Comparison of ENCODE assay signal across 8 cellular contexts in the genomic region with DNA sequence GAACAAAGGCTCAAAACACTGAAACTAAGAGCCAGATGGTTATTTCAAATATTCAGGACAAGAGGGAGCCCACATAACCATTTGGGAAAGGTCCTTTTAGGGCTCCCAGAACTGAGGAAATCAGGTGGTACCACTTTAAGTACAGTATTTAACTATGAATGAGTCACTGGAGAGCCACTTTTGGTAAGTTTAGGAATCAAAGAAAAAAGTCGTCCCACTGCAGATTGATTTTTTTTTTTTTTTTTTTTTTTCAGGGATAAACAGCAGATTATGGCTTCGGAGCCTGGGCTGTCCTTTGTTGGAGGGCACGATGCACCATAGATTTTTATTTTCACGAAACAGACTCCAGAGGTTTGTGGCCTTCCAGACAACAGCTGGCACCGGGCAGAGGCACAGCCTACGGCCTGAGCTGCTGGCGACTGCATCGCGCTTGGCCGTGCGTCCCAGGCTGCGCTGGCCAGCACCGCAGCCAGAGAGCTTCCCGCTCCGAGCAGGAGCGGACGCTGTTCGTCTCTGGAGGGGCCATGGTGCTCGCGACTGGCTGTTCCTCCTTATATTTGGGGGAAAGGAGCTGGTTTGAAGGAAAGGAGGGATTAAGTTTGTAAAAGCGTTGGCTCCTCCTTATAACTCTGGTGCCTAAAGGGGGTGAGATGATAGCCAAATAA.
DNase-seq lines count a peak whose midpoint lies in the region; ATAC-seq and TF ChIP-seq lines count a peak whose summit lies in the region.

No MANE protein-coding gene starts in this region.

- CTCF ChIA-PET in AG04450 (lab: Charles Lee) = interaction anchor here (0.7 to 4.1 kb wide), 5 partner anchors 9 to 599 kb away, joined by 4 to 20 read pairs (median 9); no protein-coding TSS in a partner anchor
- CTCF ChIA-PET in activated CD8-positive, alpha-beta T cell treated with anti-CD3 and anti-CD28 coated beads for 36 hours (lab: Charles Lee) = no interaction called here

- H3K36me3 ChIP-seq in rectal smooth muscle tissue (ENCODE audit: control insufficient read depth, insufficient read depth, low read length) = no peaks in the 10 kb centered on the region

- H3K9me3 Mint-ChIP-seq in activated CD8-positive, alpha-beta T cell treated with anti-CD3 and anti-CD28 coated beads for 36 hours = no peaks in the 10 kb centered on the region

- H3K4me3 ChIP-seq in AG04450 (ENCODE audit: low read depth, low read length) (peak overlapping the region; percentile 70), rectal smooth muscle tissue (ENCODE audit: low read length) (peak overlapping the region; percentile 72)

- H3K27me3 ChIP-seq in AG04450 (ENCODE audit: control insufficient read depth, insufficient read depth, low read length) = no peaks in the 10 kb centered on the region
- no peaks in the 10 kb centered on the region for H3K27me3 ChIP-seq in rectal smooth muscle tissue (ENCODE audit: control insufficient read depth, insufficient read depth, low read length)

- no peaks in the 10 kb centered on the region for H3K4me1 ChIP-seq in rectal smooth muscle tissue (ENCODE audit: control insufficient read depth, insufficient read depth, low read length)

- H3K9ac ChIP-seq in rectal smooth muscle tissue (ENCODE audit: low read length) = no peak overlapping the region

- DNase-seq in AG04450 (ENCODE audit: low read depth, low spot score) (no peak), HCEC 1CT (peak; percentile 7), left cardiac atrium (peak; percentile 31)
- no peak for DNase-seq in activated CD8-positive, alpha-beta T cell treated with anti-CD3 and anti-CD28 coated beads for 36 hours
- no peak for DNase-seq in stimulated activated CD4-positive, alpha-beta T cell treated with anti-CD3 and anti-CD28 coated beads, Interleukin-2, amount 100 ng/mL, for 24 hours
- DNase-seq in stimulated activated naive CD4-positive, alpha-beta T cell (lab: John Stamatoyannopoulos, UW) = no peak

- intact Hi-C loops in activated CD8-positive, alpha-beta T cell treated with anti-CD3 and anti-CD28 coated beads for 36 hours (cut with micrococcal nuclease) = no loop called here
- intact Hi-C loops in left cardiac atrium (cut with DNase I) = no loop called here

- no peak for ATAC-seq in activated CD8-positive, alpha-beta T cell treated with anti-CD3 and anti-CD28 coated beads for 36 hours
- peak; percentile 75 to 83 for ATAC-seq in left cardiac atrium
- no peak for ATAC-seq in GM21423 (IDR thresholded peaks at IDR 0.05; ENCODE audit: unreplicated experiment)

- H3K4me1 Mint-ChIP-seq in activated CD8-positive, alpha-beta T cell treated with anti-CD3 and anti-CD28 coated beads for 36 hours (ENCODE audit: low read depth) = peaks cover 10% of the 10 kb centered on the region

- H3K4me3 Mint-ChIP-seq in activated CD8-positive, alpha-beta T cell treated with anti-CD3 and anti-CD28 coated beads for 36 hours = peak overlapping the region; percentile 36

- TF ChIP-seq CTCF in AG04450 (IDR thresholded peaks at IDR 0.05; ENCODE audit: low read depth, low read length) = no peak
- TF ChIP-seq CTCF in activated CD8-positive, alpha-beta T cell treated with anti-CD3 and anti-CD28 coated beads for 36 hours (IDR thresholded peaks at IDR 0.05) = no peak

- H3K27ac Mint-ChIP-seq in activated CD8-positive, alpha-beta T cell treated with anti-CD3 and anti-CD28 coated beads for 36 hours = no peak overlapping the region

- POLR2A ChIA-PET in AG04450 (lab: Yijun Ruan, JAX) = interaction anchor here (0.7 to 1.5 kb wide), 3 partner anchors 40 to 93 kb away, joined by 3 to 7 read pairs (median 4); no protein-coding TSS in a partner anchor
- POLR2A ChIA-PET in activated CD8-positive, alpha-beta T cell treated with anti-CD3 and anti-CD28 coated beads for 36 hours (lab: Charles Lee) = no interaction called here

- no peaks in the 10 kb centered on the region; the same call in 1 of the 2 replicates for H3K9me3 ChIP-seq in AG04450 (ENCODE audit: control insufficient read depth, insufficient read depth, low read length)

- H3K27ac ChIP-seq in AG04450 (ENCODE audit: low read depth, low read length) = peak overlapping the region; percentile 41
- H3K27ac ChIP-seq in rectal smooth muscle tissue (ENCODE audit: low read depth, low read length) = no peak overlapping the region

- no peaks in the 10 kb centered on the region for H3K36me3 Mint-ChIP-seq in activated CD8-positive, alpha-beta T cell treated with anti-CD3 and anti-CD28 coated beads for 36 hours (ENCODE audit: low read depth)

- H3K27me3 Mint-ChIP-seq in activated CD8-positive, alpha-beta T cell treated with anti-CD3 and anti-CD28 coated beads for 36 hours = peaks cover 34% of the 10 kb centered on the region

Comparison
In these comparisons a context has a peak if more than half of its experiments do, and no peak if none do; other contexts are left out.
1. DNase-seq: peak in HCEC 1CT (single experiment) and left cardiac atrium (single experiment); none in AG04450 (single experiment), activated CD8-positive, alpha-beta T cell treated with anti-CD3 and anti-CD28 coated beads for 36 hours (single experiment), stimulated activated CD4-positive, alpha-beta T cell treated with anti-CD3 and anti-CD28 coated beads, Interleukin-2, amount 100 ng/mL, for 24 hours (0 of 2) and stimulated activated naive CD4-positive, alpha-beta T cell (0 of 6).
2. ATAC-seq: peak in left cardiac atrium (2 of 2); none in activated CD8-positive, alpha-beta T cell treated with anti-CD3 and anti-CD28 coated beads for 36 hours (single experiment) and GM21423 (single experiment).